In genomic region chr7:5214236-5214635, GRCh38 we compare ENCODE assay signal across 16 cellular contexts. TPM values are rescaled to one million over a fixed set of nuclear protein-coding genes. Genes with fewer than 3 reads are reported as not detected.
DNase-seq lines count a peak whose midpoint lies in the region; FAIRE-seq and TF ChIP-seq lines count a peak whose summit lies in the region.
"Had no signal": no experiment of that assay in that cellular context is flagged by ENCODE, and none has a peak within 500 bp of the region (broad histone marks: within the 10 kb centered on the region; RNA-seq: fewer than 3 reads in every experiment).

No MANE protein-coding gene starts in this region.

- H3K27ac ChIP-seq in neural progenitor cell: no peak overlapping the region
- H3K27ac ChIP-seq in spleen: no peak overlapping the region
- no peak overlapping the region for H3K27ac ChIP-seq in Karpas-422 (ENCODE audit: low read length)
- H3K27ac ChIP-seq: BLaER1 treated with 17β-estradiol and CSF1 and Interleukin-3, amounts not matched to agents 10 nM and 100 nM; HL-60 had no signal

- H3K9me3 Mint-ChIP-seq in chondrocyte (ENCODE audit: low read depth) (no peaks in the 10 kb centered on the region), neural progenitor cell (no peaks in the 10 kb centered on the region)
- H3K9me3 Mint-ChIP-seq: CD4-positive, CD25-positive, alpha-beta regulatory T cell; HFFc6 had no signal

- no peak overlapping the region for H3K4me2 ChIP-seq in neural progenitor cell
- H3K4me2 ChIP-seq in Karpas-422 (ENCODE audit: low read depth, low read length, poor library complexity, severe bottlenecking): no peak overlapping the region
- H3K4me2 ChIP-seq: BLaER1 treated with 17β-estradiol and CSF1 and Interleukin-3, amounts not matched to agents 10 nM and 100 nM had no signal

- no peak for FAIRE-seq in RCC 7860 (lab: Jason Lieb, UNC)

- no peaks in the 10 kb centered on the region for H3K9me2 ChIP-seq in Karpas-422 (replicated peaks; ENCODE audit: insufficient read depth, low read length)

- H2AFZ ChIP-seq in neural progenitor cell (replicated peaks): no peak overlapping the region
- no peak overlapping the region for H2AFZ ChIP-seq in Karpas-422 (ENCODE audit: low read length)

- H3K27ac Mint-ChIP-seq in chondrocyte (ENCODE audit: unreplicated experiment): no peak overlapping the region
- no peak overlapping the region for H3K27ac Mint-ChIP-seq in neural progenitor cell
- H3K27ac Mint-ChIP-seq: CD4-positive, CD25-positive, alpha-beta regulatory T cell; HFFc6 had no signal

- no peaks in the 10 kb centered on the region for H3K4me1 Mint-ChIP-seq in chondrocyte (ENCODE audit: low read depth)
- peaks cover 11% of the 10 kb centered on the region for H3K4me1 Mint-ChIP-seq in neural progenitor cell

- H3K27me3 ChIP-seq in neural progenitor cell: no peaks in the 10 kb centered on the region
- no peaks in the 10 kb centered on the region for H3K27me3 ChIP-seq in spleen (replicated peaks in 1 of 7)
- H3K27me3 ChIP-seq in Karpas-422 (ENCODE audit: low read length): no peaks in the 10 kb centered on the region
- H3K27me3 ChIP-seq: BLaER1 treated with 17β-estradiol and CSF1 and Interleukin-3, amounts not matched to agents 10 nM and 100 nM had no signal

- H3K36me3 Mint-ChIP-seq in chondrocyte (ENCODE audit: low read depth) (peaks cover 41% of the 10 kb centered on the region), neural progenitor cell (peaks cover 36% of the 10 kb centered on the region)

- intact Hi-C loops in spleen (cut with DNase I; ENCODE audit: low total_unique reads): no loop called here

- no peak overlapping the region for H3K4me3 Mint-ChIP-seq in chondrocyte (ENCODE audit: unreplicated experiment)
- no peak overlapping the region for H3K4me3 Mint-ChIP-seq in neural progenitor cell
- H3K4me3 Mint-ChIP-seq: CD4-positive, CD25-positive, alpha-beta regulatory T cell; HFFc6 had no signal

- peaks cover 10% of the 10 kb centered on the region for H3K79me2 ChIP-seq in neural progenitor cell (ENCODE audit: low read depth)
- H3K79me2 ChIP-seq in Karpas-422 (ENCODE audit: low read length): peaks cover 30% of the 10 kb centered on the region

- H3K36me3 ChIP-seq in neural progenitor cell (no peaks in the 10 kb centered on the region), spleen (peaks cover 2 to 100% (median 89%) of the 10 kb centered on the region in 6 donors), Karpas-422 (ENCODE audit: insufficient read depth, low read length) (peaks cover 24% of the 10 kb centered on the region; the same call in 1 of the 2 replicates)

- H3K9ac ChIP-seq in neural progenitor cell (peak overlapping the region; percentile 20), Karpas-422 (ENCODE audit: low read length) (no peak overlapping the region)
- H3K9ac ChIP-seq: BLaER1 treated with 17β-estradiol and CSF1 and Interleukin-3, amounts not matched to agents 10 nM and 100 nM had no signal

- TF ChIP-seq CTCF in chondrocyte (IDR thresholded peaks at IDR 0.05) (no peak), neural progenitor cell (IDR thresholded peaks at IDR 0.05) (no peak), spleen (IDR thresholded peaks at IDR 0.05 in 8 of 11, conservative IDR thresholded peaks at IDR 0.05 in 3 of 11) (no peak)

- no peak for TF ChIP-seq POLR2A in spleen (IDR thresholded peaks at IDR 0.05)

- WGBS in spleen, 5 donors: 92 to 96% (median 95%) methylated on average over 12 to 13 of the region's 13 CpGs

- no peak overlapping the region for H3K4me3 ChIP-seq in neural progenitor cell
- no peak overlapping the region for H3K4me3 ChIP-seq in spleen
- H3K4me3 ChIP-seq in Karpas-422 (ENCODE audit: low read length): no peak overlapping the region
- H3K4me3 ChIP-seq: BLaER1 treated with 17β-estradiol and CSF1 and Interleukin-3, amounts not matched to agents 10 nM and 100 nM had no signal

- peaks cover 18% of the 10 kb centered on the region for H4K20me1 ChIP-seq in neural progenitor cell (ENCODE audit: low read depth)
- H4K20me1 ChIP-seq in Karpas-422 (ENCODE audit: insufficient read depth, low read depth, low read length): peaks cover 11% of the 10 kb centered on the region; the same call in 1 of the 2 replicates

- DNase-seq in activated effector memory CD4-positive, alpha-beta T cell treated with anti-CD3 and anti-CD28 coated beads, Interleukin-2, amount 50 U/mL, for 16 hours: peak; percentile 39
- DNase-seq in activated effector memory CD4-positive, alpha-beta T cell treated with Interleukin-2 at 50 U/mL for 16 hours: no peak
- DNase-seq in chondrocyte (ENCODE audit: low spot score): peak; percentile 25
- no peak for DNase-seq in neural progenitor cell (ENCODE audit: low spot score)
- DNase-seq in spleen: peak; percentile 32
- no peak for DNase-seq in RCC 7860 (ENCODE audit: low spot score)
- no peak for DNase-seq in Karpas-422
- no peak for DNase-seq in NCI-H2171 (lab: John Stamatoyannopoulos, UW)
- DNase-seq: ACHN; CD4-positive, CD25-positive, alpha-beta regulatory T cell; DMS53; GF-D8; HCEC 1CT; HFFc6 had no signal

- H3K9me3 ChIP-seq in neural progenitor cell (ENCODE audit: low read depth) (no peaks in the 10 kb centered on the region), spleen (no peaks in the 10 kb centered on the region), Karpas-422 (ENCODE audit: low read length) (no peaks in the 10 kb centered on the region)
- H3K9me3 ChIP-seq: BLaER1 treated with 17β-estradiol and CSF1 and Interleukin-3, amounts not matched to agents 10 nM and 100 nM had no signal

- no peaks in the 10 kb centered on the region for H3K27me3 Mint-ChIP-seq in chondrocyte (ENCODE audit: low read depth)
- no peaks in the 10 kb centered on the region for H3K27me3 Mint-ChIP-seq in neural progenitor cell (ENCODE audit: insufficient read depth, low read depth)
- H3K27me3 Mint-ChIP-seq: CD4-positive, CD25-positive, alpha-beta regulatory T cell had no signal

- H3K4me1 ChIP-seq in neural progenitor cell (no peaks in the 10 kb centered on the region), spleen (peaks cover 3 to 28% (median 12%) of the 10 kb centered on the region in 6 donors), Karpas-422 (ENCODE audit: low read length) (peaks cover 27% of the 10 kb centered on the region)

- no peaks in the 10 kb centered on the region for H3F3A ChIP-seq in neural progenitor cell (ENCODE audit: low read depth)

RNA-seq across cellular contexts. Expression of gene WIPI2, which starts 24.2 kb away (rescaled TPM):
- total RNA-seq in chondrocyte: 61.0 to 68.0 TPM (median 61.6 TPM) in 3 replicates
- 64.9 and 74.8 TPM in 2 replicates for total RNA-seq in neural progenitor cell (ENCODE audit: low replicate concordance)
- total RNA-seq in spleen: 10 to 100 TPM; 56.8 to 65.7 (median 64.0) TPM
- polyA plus RNA-seq in spleen: 10 to 100 TPM; 32.6 to 38.2 (median 33.2) TPM
- total RNA-seq in Karpas-422 (2014; rRNA removed; shearing (Covaris generic); ENCODE audit: low replicate concordance): 51.6 and 75.7 TPM in 2 replicates

Comparison
In these comparisons a context has a peak if more than half of its experiments do, and no peak if none do; other contexts are left out.
1. DNase-seq: peak in activated effector memory CD4-positive, alpha-beta T cell treated with anti-CD3 and anti-CD28 coated beads, Interleukin-2, amount 50 U/mL, for 16 hours (single experiment), chondrocyte (single experiment) and spleen (single experiment); none in activated effector memory CD4-positive, alpha-beta T cell treated with Interleukin-2 at 50 U/mL for 16 hours (single experiment), neural progenitor cell (single experiment), RCC 7860 (single experiment), Karpas-422 (single experiment) and NCI-H2171 (single experiment).